10 cellular contexts compared by ENCODE assay signal in genomic region chr9:125255781-125256391, GRCh38. TPM values are rescaled to one million over a fixed set of nuclear protein-coding genes. Genes with fewer than 3 reads are reported as not detected.
DNase-seq lines count a peak whose midpoint lies in the region; ATAC-seq, FAIRE-seq and TF ChIP-seq lines count a peak whose summit lies in the region.
"Had no signal": no experiment of that assay in that cellular context is flagged by ENCODE, and none has a peak within 500 bp of the region (broad histone marks: within the 10 kb centered on the region; RNA-seq: fewer than 3 reads in every experiment).

No MANE protein-coding gene starts in this region.

- intact Hi-C loops in heart right ventricle (cut with DNase I): loop anchor here in 3 of 10 donors (5.0 to 10.0 kb wide), 2 partner anchors 116 to 119 kb away; no protein-coding TSS in a partner anchor
- intact Hi-C loops in left ventricle myocardium inferior (cut with micrococcal nuclease): no loop called here

- no peaks in the 10 kb centered on the region for H3K23me2 ChIP-seq in H1 (ENCODE audit: low read depth, low read length)

- DNase-seq in heart right ventricle: no peak
- no peak for DNase-seq in left ventricle myocardium inferior
- peak; percentile 49 for DNase-seq in NCI-H748 (lab: John Stamatoyannopoulos, UW; ENCODE audit: unreplicated experiment)
- DNase-seq in H1 (ENCODE audit: low read depth in 1 of 2, low spot score in 2 of 2): no peak
- DNase-seq in type B pancreatic cell (ENCODE audit: extremely low spot score, unreplicated experiment): no peak
- DNase-seq in SHP77 treated with DMSO at 0.1 percent for 48 hours (lab: John Stamatoyannopoulos, UW): no peak
- DNase-seq in activated CD4-positive, alpha-beta T cell treated with anti-CD3 and anti-CD28 coated beads, Interleukin-2, amount 50 U/mL, for 48 hours: no peak
- DNase-seq: activated gamma-delta T cell; stimulated activated CD4-positive, alpha-beta T cell treated with anti-CD3 and anti-CD28 coated beads, Interleukin-2, amount 100 ng/mL, for 48 hours had no signal

- no peak overlapping the region for H3K14ac ChIP-seq in H1 (ENCODE audit: insufficient read length)

- TF ChIP-seq POLR2A in H1 (IDR thresholded peaks at IDR 0.05; ENCODE audit: control extremely low read depth in 1 of 2, low read depth in 2 of 2, low read length in 2 of 2): no peak

- H3K9me3 ChIP-seq in heart right ventricle (no peaks in the 10 kb centered on the region), left ventricle myocardium inferior (replicated peaks) (no peaks in the 10 kb centered on the region), H1 (ENCODE audit: insufficient read depth in 2 of 2, low read depth in 1 of 2, low read length in 1 of 2) (no peaks in the 10 kb centered on the region)

- FAIRE-seq in H1 (lab: Jason Lieb, UNC): no peak

- H3K18ac ChIP-seq in H1 (ENCODE audit: extremely low read depth, low read length): no peak overlapping the region

- no peak overlapping the region for H2BK5ac ChIP-seq in H1 (ENCODE audit: low read depth, low read length)

- WGBS in heart right ventricle, 2 donors: 24 to 30% methylated on average over 2 of the region's 2 CpGs
- WGBS in H1 (ENCODE audit: extremely low coverage in 1 of 2, insufficient coverage in 1 of 2, insufficient read length in 1 of 2, insufficient replicate concordance in 2 of 2, low coverage in 1 of 2, low lambda C conversion rate in 2 of 2, missing lambda C conversion rate in 1 of 2), 2 experiments: 84% methylated on average over 2 of the region's 2 CpGs; no CpG with 5 or more reads in 1 of the 2 experiments

- no peak overlapping the region for H3K27ac ChIP-seq in heart right ventricle
- H3K27ac ChIP-seq in left ventricle myocardium inferior (replicated peaks): no peak overlapping the region
- H3K27ac ChIP-seq in H1 (ENCODE audit: low read depth, low read length): no peak overlapping the region

- no peak overlapping the region for H3K27ac Mint-ChIP-seq in type B pancreatic cell

- no peak overlapping the region for H2AK5ac ChIP-seq in H1 (ENCODE audit: low read depth, low read length)

- no peaks in the 10 kb centered on the region for H3K36me3 Mint-ChIP-seq in type B pancreatic cell

- peak in 7 of 9 donors; percentile 20 to 38 (median 32) for TF ChIP-seq CTCF in heart right ventricle (IDR thresholded peaks at IDR 0.05)
- TF ChIP-seq CTCF in left ventricle myocardium inferior (IDR thresholded peaks at IDR 0.05; ENCODE audit: borderline replicate concordance): no peak
- TF ChIP-seq CTCF in H1 (IDR thresholded peaks at IDR 0.05; ENCODE audit: control extremely low read depth in 1 of 3, insufficient read depth in 1 of 3, low read depth in 1 of 3, low read length in 3 of 3): peak; percentile 42 to 60 (median 50)
- peak; percentile 65 for TF ChIP-seq CTCF in type B pancreatic cell (conservative IDR thresholded peaks at IDR 0.05)

- H2BK20ac ChIP-seq in H1 (ENCODE audit: low read length): no peak overlapping the region

- H3K56ac ChIP-seq in H1 (replicated peaks; ENCODE audit: insufficient read length, low read depth, low read length): no peak overlapping the region

- peaks cover 0 to 28% (median 0%) of the 10 kb centered on the region in 9 donors for H3K4me1 ChIP-seq in heart right ventricle
- H3K4me1 ChIP-seq in left ventricle myocardium inferior: no peaks in the 10 kb centered on the region
- no peaks in the 10 kb centered on the region for H3K4me1 ChIP-seq in H1 (replicated peaks in 1 of 4; ENCODE audit: control insufficient read depth in 3 of 4, insufficient read depth in 4 of 4, low read length in 3 of 4)

- H3K23ac ChIP-seq in H1 (ENCODE audit: insufficient read length): no peak overlapping the region

- H2BK120ac ChIP-seq in H1 (replicated peaks; ENCODE audit: low read depth, low read length): no peak overlapping the region

- H3K4me2 ChIP-seq in H1 (ENCODE audit: insufficient read depth in 1 of 2, low read depth in 2 of 2, low read length in 2 of 2): no peak overlapping the region

- no peak overlapping the region for H4K91ac ChIP-seq in H1 (replicated peaks; ENCODE audit: insufficient read length, low read length)

- H2AFZ ChIP-seq in H1 (ENCODE audit: low read length): no peak overlapping the region

- no peaks in the 10 kb centered on the region for H4K20me1 ChIP-seq in H1 (replicated peaks in 1 of 2; ENCODE audit: control insufficient read depth in 1 of 2, insufficient read depth in 2 of 2, low read length in 2 of 2)

- CTCF ChIA-PET in H1 (lab: Charles Lee; ENCODE audit: partially characterized antibody): interaction anchor here (0.7 to 2.9 kb wide), 27 partner anchors 11 to 1186 kb away, joined by 3 to 24 read pairs (median 5); partner anchors contain the start of gene HSPA5

- no peak for TF ChIP-seq EP300 in H1 (IDR thresholded peaks at IDR 0.05; ENCODE audit: borderline replicate concordance in 1 of 2, low read depth in 2 of 2, low read length in 2 of 2)

- POLR2A ChIA-PET in H1 (lab: Charles Lee; ENCODE audit: partially characterized antibody): interaction anchor here (1.2 to 3.0 kb wide), 3 partner anchors 12 to 56 kb away, joined by 3 to 19 read pairs (median 4); partner anchors contain the start of gene HSPA5

- peak; percentile 83 to 85 for TF ChIP-seq RAD21 in H1 (IDR thresholded peaks at IDR 0.05 in 1 of 2, conservative IDR thresholded peaks at IDR 0.05 in 1 of 2; ENCODE audit: low read depth in 2 of 2, low read length in 2 of 2)

- H3K36me3 ChIP-seq in heart right ventricle (no peaks in the 10 kb centered on the region), left ventricle myocardium inferior (no peaks in the 10 kb centered on the region), H1 (ENCODE audit: control insufficient read depth in 2 of 4, insufficient read depth in 4 of 4, low read length in 3 of 4) (no peaks in the 10 kb centered on the region)

- ATAC-seq in heart right ventricle (peak in 2 of 8 donors; percentile 58 to 71), HG03095 (IDR thresholded peaks at IDR 0.05; ENCODE audit: unreplicated experiment) (no peak)

- H3K27me3 ChIP-seq in heart right ventricle (no peaks in the 10 kb centered on the region), left ventricle myocardium inferior (ENCODE audit: low read depth) (no peaks in the 10 kb centered on the region), H1 (replicated peaks in 1 of 4; ENCODE audit: control insufficient read depth in 3 of 4, extremely low read depth in 1 of 4, insufficient read depth in 3 of 4, low read length in 3 of 4) (no peaks in the 10 kb centered on the region)

- no peaks in the 10 kb centered on the region for H3K27me3 Mint-ChIP-seq in type B pancreatic cell

- H2BK15ac ChIP-seq in H1 (ENCODE audit: low read length): no peak overlapping the region

- no peak overlapping the region for H2BK12ac ChIP-seq in H1 (ENCODE audit: low read depth, low read length)

- H3K79me1 ChIP-seq in H1 (ENCODE audit: low read depth, low read length): no peaks in the 10 kb centered on the region

- no peak overlapping the region for H3K9ac ChIP-seq in H1 (replicated peaks in 1 of 4; ENCODE audit: extremely low read depth in 1 of 4, low read depth in 3 of 4, low read length in 3 of 4)

- no peak overlapping the region for H4K5ac ChIP-seq in H1 (ENCODE audit: insufficient read length, low read depth, low read length)

- H3K4ac ChIP-seq in H1 (replicated peaks; ENCODE audit: insufficient read length, low read depth, low read length): no peak overlapping the region

- peaks cover 17% of the 10 kb centered on the region for H3K4me1 Mint-ChIP-seq in type B pancreatic cell (ENCODE audit: unreplicated experiment)

- H4K8ac ChIP-seq in H1 (ENCODE audit: extremely low read depth, insufficient read depth, low read length): no peak overlapping the region

- H3K79me2 ChIP-seq in H1 (ENCODE audit: control insufficient read depth in 1 of 2, insufficient read depth in 2 of 2, low read length in 2 of 2): no peaks in the 10 kb centered on the region

- H3K4me3 Mint-ChIP-seq in type B pancreatic cell: no peak overlapping the region

- no peaks in the 10 kb centered on the region for H3K9me3 Mint-ChIP-seq in type B pancreatic cell

- no peak overlapping the region for H3K4me3 ChIP-seq in heart right ventricle
- H3K4me3 ChIP-seq in left ventricle myocardium inferior: no peak overlapping the region
- no peak overlapping the region for H3K4me3 ChIP-seq in H1 (ENCODE audit: extremely low read depth in 1 of 4, insufficient read depth in 2 of 4, low read depth in 3 of 4, low read length in 4 of 4)

RNA-seq across cellular contexts. Expression of gene GAPVD1, which starts 5.7 kb away (rescaled TPM):
- 10 to 100 TPM; 27.0 to 40.0 (median 35.0) TPM for total RNA-seq in heart right ventricle
- polyA plus RNA-seq in heart right ventricle: 1 to 10 TPM; 6.9 to 7.8 TPM
- 33.4 TPM for total RNA-seq in left ventricle myocardium inferior
- 36.3 and 40.5 TPM in 2 replicates for total RNA-seq in H1 (2021; fragmentation: NEBNext Ultra II Directional; extraction: Animal tissue kit (Norgen Biotek cat#: 25700))
- polyA plus RNA-seq in H1 (2011; rRNA removed): 5.2 and 5.5 TPM in 2 replicates
- 7.9 TPM for polyA plus RNA-seq in H1 (2011; cell fraction: cytosol; rRNA removed)
- polyA plus RNA-seq in H1 (2011; cell fraction: nucleus; rRNA removed): 11.0 TPM
- 11.6 to 19.7 TPM (median 14.1 TPM) in 4 replicates for polyA plus RNA-seq in H1 (2012, experiment 1 of 2)
- polyA plus RNA-seq in H1 (2012, experiment 2 of 2): 0.73 TPM
- 15.9 TPM for polyA plus RNA-seq in H1 (2013, experiment 1 of 2)
- polyA plus RNA-seq in H1 (2013, experiment 2 of 2): 13.7 TPM
- polyA minus RNA-seq in H1 (2011; rRNA and poly(A)+ RNA removed): 28.5 and 39.3 TPM in 2 replicates
- 23.9 TPM for polyA minus RNA-seq in H1 (2011; cell fraction: cytosol; rRNA and poly(A)+ RNA removed)
- polyA minus RNA-seq in H1 (2011; cell fraction: nucleus; rRNA and poly(A)+ RNA removed): 26.8 TPM
- 44.4 and 52.4 TPM in 2 replicates for total RNA-seq in type B pancreatic cell (ENCODE audit: low replicate concordance)

RNA-seq across cellular contexts. Expression of gene HSPA5, which starts 14.7 kb away (rescaled TPM):
- 100 to 1,000 TPM; 184 to 329 (median 234) TPM for total RNA-seq in heart right ventricle
- 1,000 to 10,000 TPM in 1 of 2 donors, 10 to 100 TPM in 1; 50.6 to 1,022 TPM for polyA plus RNA-seq in heart right ventricle
- 202 TPM for total RNA-seq in left ventricle myocardium inferior
- 352 and 354 TPM in 2 replicates for total RNA-seq in H1 (2021; fragmentation: NEBNext Ultra II Directional; extraction: Animal tissue kit (Norgen Biotek cat#: 25700))
- 78.0 and 91.3 TPM in 2 replicates for polyA plus RNA-seq in H1 (2011; rRNA removed)
- polyA plus RNA-seq in H1 (2011; cell fraction: cytosol; rRNA removed): 128 TPM
- polyA plus RNA-seq in H1 (2011; cell fraction: nucleus; rRNA removed): 96.8 TPM
- polyA plus RNA-seq in H1 (2012, experiment 1 of 2): 251 to 360 TPM (median 281 TPM) in 4 replicates
- polyA plus RNA-seq in H1 (2012, experiment 2 of 2): 57.3 TPM
- polyA plus RNA-seq in H1 (2013, experiment 1 of 2): 516 TPM
- polyA plus RNA-seq in H1 (2013, experiment 2 of 2): 503 TPM
- polyA minus RNA-seq in H1 (2011; rRNA and poly(A)+ RNA removed): 106 and 124 TPM in 2 replicates
- polyA minus RNA-seq in H1 (2011; cell fraction: cytosol; rRNA and poly(A)+ RNA removed): 124 TPM
- polyA minus RNA-seq in H1 (2011; cell fraction: nucleus; rRNA and poly(A)+ RNA removed): 63.5 TPM
- total RNA-seq in type B pancreatic cell (ENCODE audit: low replicate concordance): 269 and 299 TPM in 2 replicates

RNA-seq across cellular contexts. Expression of gene RABEPK, which starts 55.5 kb away (rescaled TPM):
- total RNA-seq in heart right ventricle: 10 to 100 TPM in 6 of 10 donors, 1 to 10 TPM in 4; 6.5 to 12.7 (median 10.2) TPM
- 10 to 100 TPM in 1 of 2 donors, 1 to 10 TPM in 1; 9.7 to 24.3 TPM for polyA plus RNA-seq in heart right ventricle
- 9.7 TPM for total RNA-seq in left ventricle myocardium inferior
- total RNA-seq in H1 (2021; fragmentation: NEBNext Ultra II Directional; extraction: Animal tissue kit (Norgen Biotek cat#: 25700)): 32.6 and 34.3 TPM in 2 replicates
- polyA plus RNA-seq in H1 (2011; rRNA removed): 25.4 and 26.3 TPM in 2 replicates
- polyA plus RNA-seq in H1 (2011; cell fraction: cytosol; rRNA removed): 34.1 TPM
- polyA plus RNA-seq in H1 (2011; cell fraction: nucleus; rRNA removed): 21.3 TPM
- 35.3 to 41.9 TPM (median 38.1 TPM) in 4 replicates for polyA plus RNA-seq in H1 (2012, experiment 1 of 2)
- polyA plus RNA-seq in H1 (2012, experiment 2 of 2): 45.9 TPM
- 20.6 TPM for polyA plus RNA-seq in H1 (2013, experiment 1 of 2)
- polyA plus RNA-seq in H1 (2013, experiment 2 of 2): 22.0 TPM
- polyA minus RNA-seq in H1 (2011; rRNA and poly(A)+ RNA removed): 23.2 and 25.1 TPM in 2 replicates
- 9.4 TPM for polyA minus RNA-seq in H1 (2011; cell fraction: cytosol; rRNA and poly(A)+ RNA removed)
- 10.3 TPM for polyA minus RNA-seq in H1 (2011; cell fraction: nucleus; rRNA and poly(A)+ RNA removed)
- 14.9 and 19.0 TPM in 2 replicates for total RNA-seq in type B pancreatic cell (ENCODE audit: low replicate concordance)
